Comparison of ENCODE assay signal across 1 cellular context in the genomic region with DNA sequence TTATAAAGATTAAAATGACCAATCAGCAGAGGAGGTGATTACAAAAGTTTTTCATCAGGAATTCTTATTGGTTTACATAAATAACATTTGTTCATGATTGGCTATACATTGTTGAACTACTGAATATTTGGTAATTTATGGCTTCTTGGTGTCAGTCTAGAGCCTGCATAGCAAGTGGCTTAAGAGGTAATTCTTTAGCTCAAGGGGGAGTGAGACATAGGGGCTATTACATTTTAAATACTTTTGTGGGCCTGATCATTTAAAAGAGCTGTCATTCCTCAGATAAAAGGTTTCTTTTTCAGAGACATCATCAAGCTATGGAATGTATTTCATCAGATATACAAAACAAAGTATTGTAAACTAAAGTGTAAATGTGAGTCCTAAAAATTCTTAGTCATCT.
TF ChIP-seq lines count a peak whose summit lies in the region.

No MANE protein-coding gene starts in this region.

TF ChIP-seq in GM23338, 12 proteins besides CTCF, POLR2A, EP300 and RAD21:
- TF ChIP-seq CREB1 (CRISPR knock-in tag; IDR thresholded peaks at IDR 0.05; ENCODE audit: low read depth) (no peak), ZNF462 (CRISPR knock-in tag; IDR thresholded peaks at IDR 0.05) (no peak), POLR2AphosphoS5 (IDR thresholded peaks at IDR 0.05; ENCODE audit: low read depth) (no peak), JUNB (IDR thresholded peaks at IDR 0.05; ENCODE audit: unreplicated experiment) (no peak)
